ENCODE assay signal across 8 cellular contexts in genomic region chr19:19668230-19669012, GRCh38. TPM values are rescaled to one million over a fixed set of nuclear protein-coding genes. Genes with fewer than 3 reads are reported as not detected.
DNase-seq lines count a peak whose midpoint lies in the region; ATAC-seq, FAIRE-seq and TF ChIP-seq lines count a peak whose summit lies in the region.

Gene ZNF101 (plus strand): TSS chr19:19668839. CDS start chr19:19668964, 125 bp downstream.

- ATAC-seq in GM18505 (IDR thresholded peaks at IDR 0.05; ENCODE audit: unreplicated experiment), result peak; percentile 67
- peak; percentile 59 for ATAC-seq in HG02970 (IDR thresholded peaks at IDR 0.05; ENCODE audit: low FRiP score, unreplicated experiment)
- peak; percentile 73 to 84 (median 78) for ATAC-seq in psoas muscle

- WGBS in psoas muscle, 3 donors, result 5% methylated on average over 36 of the region's 36 CpGs

- H3K4me3 ChIP-seq in right atrium auricular region (peak within 1 kb of the TSS; percentile 73 to 74), psoas muscle (peak within 1 kb of the TSS; percentile 86)

- TF ChIP-seq CTCF in right atrium auricular region (IDR thresholded peaks at IDR 0.05), result no peak
- TF ChIP-seq CTCF in psoas muscle (IDR thresholded peaks at IDR 0.05), result no peak

- no peaks in the 10 kb centered on the region for H3K9me3 ChIP-seq in right atrium auricular region
- no peaks in the 10 kb centered on the region for H3K9me3 ChIP-seq in psoas muscle

- FAIRE-seq in urothelium cell line (lab: Jason Lieb, UNC), result no peak

- H3K36me3 ChIP-seq in right atrium auricular region (no peaks in the 10 kb centered on the region), psoas muscle (ENCODE audit: insufficient read depth in 1 of 2, low read depth in 1 of 2) (no peaks in the 10 kb centered on the region)

- intact Hi-C loops in psoas muscle (cut with DNase I), result loop anchor here (5.0 kb wide), 2 partner anchors 64 to 109 kb away; partner anchors contain the start of gene ZNF14 (in 1 of the 2)

- H3K27me3 ChIP-seq in right atrium auricular region (no peaks in the 10 kb centered on the region), psoas muscle (ENCODE audit: insufficient read depth in 3 of 3, low read length in 2 of 3) (no peaks in the 10 kb centered on the region)

- H3K4me1 ChIP-seq in right atrium auricular region, result peaks cover 0 to 17% of the 10 kb centered on the region in 2 donors
- H3K4me1 ChIP-seq in psoas muscle, result peaks cover 4% of the 10 kb centered on the region

- DNase-seq in NCI-H187 treated with DMSO at 0.1 percent for 48 hours (lab: John Stamatoyannopoulos, UW) (peak; percentile 49), T-helper 2 cell (peak; percentile 81 to 98 (median 89)), right atrium auricular region (ENCODE audit: low spot score) (peak; percentile 93), psoas muscle (peak; percentile 93 to 95), urothelium cell line (ENCODE audit: low spot score) (peak; percentile 70)

- TF ChIP-seq POLR2A in GM18505 (IDR thresholded peaks at IDR 0.05; ENCODE audit: borderline replicate concordance, extremely low read depth, insufficient read depth, insufficient read length), result peak; percentile 91

- H3K27ac ChIP-seq in angular gyrus (ENCODE audit: low read depth, low read length) (peak within 1 kb of the TSS; percentile 59), right atrium auricular region (peak within 1 kb of the TSS; percentile 70 to 82), psoas muscle (peak within 1 kb of the TSS; percentile 80)

RNA-seq across cellular contexts. Expression of gene ZNF101, which starts in this region (rescaled TPM):
- total RNA-seq in right atrium auricular region (1 to 10 TPM; 3.0 to 3.4 TPM), psoas muscle (1 to 10 TPM; 1.5 to 3.1 (median 1.9) TPM)
- polyA plus RNA-seq in psoas muscle, result 1 to 10 TPM; 2.1 to 3.8 (median 2.5) TPM

Comparison
In these comparisons a context has a peak if more than half of its experiments do, and no peak if none do; other contexts are left out.
1. Peak in every context shown above with its lines: DNase-seq, ATAC-seq, H3K4me3 ChIP-seq and H3K27ac ChIP-seq.